In the genomic region with DNA sequence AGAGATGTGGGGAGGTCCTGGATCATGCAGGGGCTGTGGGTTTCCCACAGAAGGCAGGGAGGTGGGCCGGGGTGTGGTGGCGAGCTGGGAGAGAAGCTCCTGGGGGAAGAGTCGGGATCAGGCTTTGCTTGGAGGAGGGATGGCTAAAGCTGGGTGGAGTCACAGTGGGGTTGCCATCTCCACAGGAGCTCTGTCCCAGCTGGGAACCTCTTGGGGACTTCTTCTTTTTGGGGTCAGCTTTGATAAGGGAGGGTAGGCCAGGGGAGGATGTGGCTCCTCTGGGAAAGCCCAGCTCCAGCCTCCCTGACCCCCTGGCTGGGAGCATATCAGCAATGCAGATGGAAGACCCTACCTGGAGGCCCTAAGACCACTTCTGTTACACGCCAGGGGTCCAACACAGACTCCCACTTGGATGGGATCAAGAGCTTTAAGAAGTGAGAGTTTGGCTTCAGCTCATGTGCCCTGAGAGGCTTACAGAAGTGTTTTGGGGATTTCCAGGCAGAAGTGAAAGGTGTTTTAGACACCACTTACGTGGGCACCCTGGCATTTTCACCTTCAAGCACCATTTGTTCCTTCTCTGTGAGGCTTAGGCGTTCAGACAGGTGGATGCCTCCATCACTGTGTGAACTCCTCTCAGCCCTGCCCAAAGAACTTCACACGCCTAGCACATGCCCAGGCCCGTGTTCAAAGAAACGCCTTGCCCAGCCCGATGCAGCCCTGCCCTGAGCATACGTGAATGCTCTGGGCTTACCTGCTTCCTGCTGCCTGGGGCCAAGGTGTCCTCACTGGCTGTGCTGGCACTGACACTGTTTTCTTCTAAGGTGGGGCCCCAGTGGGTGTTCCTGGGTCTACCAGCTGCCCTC, we compare ENCODE assay signal across 9 cellular contexts. TPM values are rescaled to one million over a fixed set of nuclear protein-coding genes. Genes with fewer than 3 reads are reported as not detected.
DNase-seq lines count a peak whose midpoint lies in the region; ATAC-seq, FAIRE-seq and TF ChIP-seq lines count a peak whose summit lies in the region.
"Had no signal": no experiment of that assay in that cellular context is flagged by ENCODE, and none has a peak within 500 bp of the region (broad histone marks: within the 10 kb centered on the region; RNA-seq: fewer than 3 reads in every experiment).

No MANE protein-coding gene starts in this region.

- no peak overlapping the region; the same call in 2 of the 3 replicates for H3K4me2 ChIP-seq in A549

- POLR2A ChIA-PET in A549 (lab: Yijun Ruan, JAX): no interaction called here

- 94% methylated on average over 11 of the region's 11 CpGs for WGBS in A549 (ENCODE audit: missing lambda C conversion rate)

- no peaks in the 10 kb centered on the region for H3K9me3 Mint-ChIP-seq in immature natural killer cell

- TF ChIP-seq CTCF in A549 (IDR thresholded peaks at IDR 0.05): no peak

- no peak for FAIRE-seq in A549 (lab: Jason Lieb, UNC)
- FAIRE-seq: K562 had no signal

- H3K4me3 Mint-ChIP-seq in immature natural killer cell: peak overlapping the region in 1 of 5 donors; percentile 42

- H3K4me1 Mint-ChIP-seq in immature natural killer cell: peaks cover 28 to 29% of the 10 kb centered on the region in 2 donors

- ATAC-seq in A549: no peak
- ATAC-seq in GM19397 (IDR thresholded peaks at IDR 0.05; ENCODE audit: unreplicated experiment): peak; percentile 59
- no peak for ATAC-seq in HG03280 (IDR thresholded peaks at IDR 0.05; ENCODE audit: unreplicated experiment)
- ATAC-seq in SK-N-SH treated with all-trans-retinoic acid at 6 μM for 48 hours: no peak

- peak overlapping the region in 2 of 6 donors; percentile 60 to 80 for H3K27ac Mint-ChIP-seq in immature natural killer cell

- TF ChIP-seq EP300 in A549 (IDR thresholded peaks at IDR 0.05): no peak

- TF ChIP-seq RAD21 in A549 (conservative IDR thresholded peaks at IDR 0.05 in 1 of 2, IDR thresholded peaks at IDR 0.05 in 1 of 2): no peak

- peaks cover 36% of the 10 kb centered on the region for H3K4me1 ChIP-seq in A549

- H3K36me3 Mint-ChIP-seq in immature natural killer cell: peaks cover 5 to 18% (median 9%) of the 10 kb centered on the region in 3 donors

- TF ChIP-seq POLR2A in A549 (IDR thresholded peaks at IDR 0.05; ENCODE audit: low read length): no peak

- CTCF ChIA-PET in A549 (lab: Yijun Ruan, JAX): interaction anchor here (1.1 to 1.5 kb wide), 2 partner anchors 26 to 71 kb away, joined by 3 to 4 read pairs; no protein-coding TSS in a partner anchor

- H3K4me3 ChIP-seq in A549: no peak overlapping the region
- H3K4me3 ChIP-seq: K562 had no signal

- no peak for DNase-seq in A549 (ENCODE audit: low read depth in 1 of 2, low spot score in 1 of 2)
- peak; percentile 19 for DNase-seq in HT-29 (ENCODE audit: low spot score)
- DNase-seq in immature natural killer cell: peak in 2 of 3 donors; percentile 4 to 14
- DNase-seq in cerebellar nuclear complex (lab: John Stamatoyannopoulos, UW): no peak
- DNase-seq in activated CD4-positive, alpha-beta T cell treated with anti-CD3 and anti-CD28 coated beads for 1 hour: no peak

- no peaks in the 10 kb centered on the region for H3K9me3 ChIP-seq in A549

- peaks cover 1 to 4% (median 2%) of the 10 kb centered on the region in 3 donors for H3K27me3 Mint-ChIP-seq in immature natural killer cell (ENCODE audit: low read depth in 3 of 3)

- H3K27ac ChIP-seq in A549: peak overlapping the region; percentile 87 to 90

TF ChIP-seq in A549, 52 proteins besides CTCF, POLR2A, EP300 and RAD21:
- TF ChIP-seq JUNB (IDR thresholded peaks at IDR 0.05): no peak
- TF ChIP-seq SREBF2 (IDR thresholded peaks at IDR 0.05): no peak
- no peak for TF ChIP-seq EHF (CRISPR knock-in tag; IDR thresholded peaks at IDR 0.05)
- no peak for TF ChIP-seq CBX8 (IDR thresholded peaks at IDR 0.05)
- TF ChIP-seq HOXB13 (CRISPR knock-in tag; IDR thresholded peaks at IDR 0.05; ENCODE audit: low read depth): no peak
- TF ChIP-seq PHF8 (IDR thresholded peaks at IDR 0.05; ENCODE audit: borderline replicate concordance, low read depth): no peak
- no peak for TF ChIP-seq PBX3 (IDR thresholded peaks at IDR 0.05)
- TF ChIP-seq FOXS1 (CRISPR knock-in tag; IDR thresholded peaks at IDR 0.05): no peak

TF ChIP-seq in SK-N-SH treated with all-trans-retinoic acid at 6 μM for 48 hours, 23 proteins besides CTCF, POLR2A, EP300 and RAD21:
- TF ChIP-seq, protein P1, sequence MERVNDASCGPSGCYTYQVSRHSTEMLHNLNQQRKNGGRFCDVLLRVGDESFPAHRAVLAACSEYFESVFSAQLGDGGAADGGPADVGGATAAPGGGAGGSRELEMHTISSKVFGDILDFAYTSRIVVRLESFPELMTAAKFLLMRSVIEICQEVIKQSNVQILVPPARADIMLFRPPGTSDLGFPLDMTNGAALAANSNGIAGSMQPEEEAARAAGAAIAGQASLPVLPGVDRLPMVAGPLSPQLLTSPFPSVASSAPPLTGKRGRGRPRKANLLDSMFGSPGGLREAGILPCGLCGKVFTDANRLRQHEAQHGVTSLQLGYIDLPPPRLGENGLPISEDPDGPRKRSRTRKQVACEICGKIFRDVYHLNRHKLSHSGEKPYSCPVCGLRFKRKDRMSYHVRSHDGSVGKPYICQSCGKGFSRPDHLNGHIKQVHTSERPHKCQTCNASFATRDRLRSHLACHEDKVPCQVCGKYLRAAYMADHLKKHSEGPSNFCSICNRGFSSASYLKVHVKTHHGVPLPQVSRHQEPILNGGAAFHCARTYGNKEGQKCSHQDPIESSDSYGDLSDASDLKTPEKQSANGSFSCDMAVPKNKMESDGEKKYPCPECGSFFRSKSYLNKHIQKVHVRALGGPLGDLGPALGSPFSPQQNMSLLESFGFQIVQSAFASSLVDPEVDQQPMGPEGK (CRISPR knock-in tag; IDR thresholded peaks at IDR 0.05; ENCODE audit: borderline replicate concordance): no peak
- TF ChIP-seq ZFP3 (CRISPR knock-in tag; IDR thresholded peaks at IDR 0.05) (no peak), POU6F1 (CRISPR knock-in tag; IDR thresholded peaks at IDR 0.05; ENCODE audit: borderline replicate concordance, low read depth) (no peak), PPARA (CRISPR knock-in tag; IDR thresholded peaks at IDR 0.05; ENCODE audit: borderline replicate concordance) (no peak)

RNA-seq across cellular contexts. Expression of gene AMPD3, which starts 33.7 kb away (rescaled TPM):
- polyA plus RNA-seq in A549 (2011; rRNA removed) (4.7 and 6.6 TPM in 2 replicates), A549 (2017; fragmentation: RNase III; extraction: RNeasy Plus Mini Kit Qiagen cat#74134 plus additional on column Dnase treatment) (2.9 to 3.6 TPM (median 3.1 TPM) in 3 replicates), immature natural killer cell (1 to 10 TPM; 2.5 to 4.9 (median 4.0) TPM)
- 2.0 and 2.4 TPM in 2 replicates for polyA plus RNA-seq in A549 (2012; cell fraction: cytosol; rRNA removed)
- polyA plus RNA-seq in A549 (2012; cell fraction: nucleus; rRNA removed): 5.3 and 6.9 TPM in 2 replicates
- 11.5 and 14.1 TPM in 2 replicates for polyA minus RNA-seq in A549 (2011; rRNA and poly(A)+ RNA removed)
- 6.3 and 10.4 TPM in 2 replicates for total RNA-seq in HT-29 (2014; rRNA removed; shearing (Covaris generic))

RNA-seq across cellular contexts. Expression of gene RNF141, which starts 52.2 kb away (rescaled TPM):
- polyA plus RNA-seq in A549 (2011; rRNA removed) (21.6 and 33.3 TPM in 2 replicates), A549 (2017; fragmentation: RNase III; extraction: RNeasy Plus Mini Kit Qiagen cat#74134 plus additional on column Dnase treatment) (15.6 to 18.6 TPM (median 16.8 TPM) in 3 replicates), immature natural killer cell (10 to 100 TPM; 12.0 to 16.8 (median 13.0) TPM)
- polyA plus RNA-seq in A549 (2012; cell fraction: cytosol; rRNA removed): 5.6 TPM in 2 replicates
- polyA plus RNA-seq in A549 (2012; cell fraction: nucleus; rRNA removed): 1.1 and 2.0 TPM in 2 replicates
- polyA minus RNA-seq in A549 (2011; rRNA and poly(A)+ RNA removed): 9.0 and 12.6 TPM in 2 replicates
- total RNA-seq in HT-29 (2014; rRNA removed; shearing (Covaris generic)): 10.1 and 11.7 TPM in 2 replicates

Comparison
In these comparisons a context has a peak if more than half of its experiments do, and no peak if none do; other contexts are left out.
1. DNase-seq: peak in HT-29 (single experiment) and immature natural killer cell (2 of 3); none in A549 (0 of 2), cerebellar nuclear complex (0 of 2) and activated CD4-positive, alpha-beta T cell treated with anti-CD3 and anti-CD28 coated beads for 1 hour (single experiment).